ENCODE assay signal across 17 cellular contexts in the genomic region with DNA sequence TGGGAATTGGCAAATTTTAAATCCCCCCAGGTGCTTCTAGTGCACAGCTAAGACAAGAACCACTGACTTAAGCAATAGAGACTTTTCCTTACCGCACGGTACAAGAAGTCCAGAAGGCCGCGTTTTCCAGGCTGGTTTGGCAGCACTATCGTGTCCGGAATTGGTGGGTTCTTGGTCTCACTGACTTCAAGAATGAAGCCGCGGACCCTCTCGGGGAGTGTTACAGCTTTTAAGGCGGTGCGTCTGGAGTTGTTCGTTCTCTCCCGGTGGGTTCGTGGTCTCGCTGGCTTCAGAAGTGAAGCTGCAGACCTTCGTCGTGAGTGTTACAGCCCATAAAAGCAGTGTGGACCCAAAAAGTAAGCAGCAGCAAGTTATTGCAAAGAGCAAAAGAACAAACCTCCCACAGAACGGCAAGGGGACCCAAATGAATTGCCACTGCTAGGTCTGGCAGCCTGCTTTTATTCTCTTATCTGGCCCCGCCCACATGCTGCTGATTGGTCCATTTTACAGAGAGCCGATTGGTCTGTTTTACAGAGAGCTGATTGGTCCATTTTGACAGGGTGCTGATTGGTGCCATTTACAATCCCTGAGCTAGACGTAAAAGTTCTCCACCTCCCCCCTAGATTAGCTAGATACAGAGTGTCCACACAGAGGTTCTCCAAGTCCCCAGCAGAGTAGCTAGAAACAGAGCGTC.
DNase-seq lines count a peak whose midpoint lies in the region; ATAC-seq, FAIRE-seq and TF ChIP-seq lines count a peak whose summit lies in the region.
"Had no signal": no experiment of that assay in that cellular context is flagged by ENCODE, and none has a peak within 500 bp of the region (broad histone marks: within the 10 kb centered on the region; RNA-seq: fewer than 3 reads in every experiment).

No MANE protein-coding gene starts in this region.

- H3K27me3 Mint-ChIP-seq in endothelial cell (ENCODE audit: unreplicated experiment): peaks cover 2% of the 10 kb centered on the region
- peaks cover 10 to 14% of the 10 kb centered on the region in 2 donors for H3K27me3 Mint-ChIP-seq in CD4-positive, alpha-beta memory T cell

- intact Hi-C loops in HepG2 (cut with micrococcal nuclease; ENCODE audit: unreplicated experiment) (no loop called here), right lobe of liver (cut with DNase I) (no loop called here), pancreas (cut with DNase I) (no loop called here)
- intact Hi-C loops in CD4-positive, alpha-beta memory T cell (cut with micrococcal nuclease): no loop called here

- H4K20me1 ChIP-seq in HepG2 (ENCODE audit: insufficient read depth, low read length) (no peaks in the 10 kb centered on the region), Karpas-422 (ENCODE audit: insufficient read depth, low read depth, low read length) (no peaks in the 10 kb centered on the region)
- H4K20me1 ChIP-seq: BLaER1 had no signal

- H3K27ac ChIP-seq in HepG2 (ENCODE audit: extremely low read length, insufficient read depth, low read length) (no peak overlapping the region), right lobe of liver (no peak overlapping the region), Karpas-422 (ENCODE audit: low read length) (no peak overlapping the region), pancreas (no peak overlapping the region)
- no peak overlapping the region for H3K27ac ChIP-seq in CD4-positive, alpha-beta memory T cell (ENCODE audit: low read depth, low read length)
- H3K27ac ChIP-seq: A549, BLaER1, GM23248, HL-60 had no signal

- H2AFZ ChIP-seq in HepG2 (ENCODE audit: low read length): no peak overlapping the region
- H2AFZ ChIP-seq in Karpas-422 (ENCODE audit: low read length): no peak overlapping the region
- H2AFZ ChIP-seq: GM23248 had no signal

- no peak for FAIRE-seq in HepG2 (lab: Jason Lieb, UNC)
- no peak for FAIRE-seq in pancreas (lab: Jason Lieb, UNC)
- FAIRE-seq: A549, GM12878, GM18507, H54 had no signal

- no peaks in the 10 kb centered on the region for H3K4me1 Mint-ChIP-seq in endothelial cell (ENCODE audit: unreplicated experiment)
- no peaks in the 10 kb centered on the region for H3K4me1 Mint-ChIP-seq in CD4-positive, alpha-beta memory T cell

- H3K79me2 ChIP-seq in HepG2 (ENCODE audit: insufficient read depth, low read length) (no peaks in the 10 kb centered on the region), Karpas-422 (ENCODE audit: low read length) (no peaks in the 10 kb centered on the region)

- WGBS in HepG2 (ENCODE audit: low lambda C conversion rate): 73% methylated on average over 22 of the region's 22 CpGs
- WGBS in right lobe of liver (ENCODE audit: insufficient coverage, low coverage, low lambda C conversion rate, missing lambda C conversion rate): 85% methylated on average over 19 of the region's 22 CpGs
- WGBS in pancreas, 2 donors: 83 to 89% methylated on average over 22 of the region's 22 CpGs

- H3K27me3 ChIP-seq in HepG2 (ENCODE audit: control insufficient read depth in 1 of 2, insufficient read depth in 2 of 2, low read length in 2 of 2) (peaks cover 0 to 17% of the 10 kb centered on the region in 2 experiments; a peak in 2 of 5 replicates), right lobe of liver (no peaks in the 10 kb centered on the region), Karpas-422 (ENCODE audit: low read length) (no peaks in the 10 kb centered on the region), pancreas (no peaks in the 10 kb centered on the region)
- no peaks in the 10 kb centered on the region for H3K27me3 ChIP-seq in CD4-positive, alpha-beta memory T cell (ENCODE audit: insufficient read depth, low read length)
- H3K27me3 ChIP-seq: BLaER1 had no signal

- in situ Hi-C loops in HepG2 (cut with HindIII; ENCODE audit: extremely low pct_ligation_motif_present, low pct_unique_long_range_greater_than_20kb): no loop called here

- H3K9me3 ChIP-seq in HepG2 (ENCODE audit: low read length) (no peaks in the 10 kb centered on the region), right lobe of liver (no peaks in the 10 kb centered on the region), Karpas-422 (ENCODE audit: low read length) (peaks cover 5% of the 10 kb centered on the region; the same call in 1 of the 2 replicates), pancreas (no peaks in the 10 kb centered on the region)
- no peaks in the 10 kb centered on the region for H3K9me3 ChIP-seq in CD4-positive, alpha-beta memory T cell (ENCODE audit: control insufficient read depth in 1 of 2, low read length in 2 of 2)
- H3K9me3 ChIP-seq: A549 had no signal

- H3K4me1 ChIP-seq in HepG2 (ENCODE audit: insufficient read depth, low read length): no peaks in the 10 kb centered on the region
- no peaks in the 10 kb centered on the region for H3K4me1 ChIP-seq in right lobe of liver
- no peaks in the 10 kb centered on the region for H3K4me1 ChIP-seq in Karpas-422 (ENCODE audit: low read length)
- H3K4me1 ChIP-seq in CD4-positive, alpha-beta memory T cell (ENCODE audit: insufficient read depth, low read length): no peaks in the 10 kb centered on the region
- no peaks in the 10 kb centered on the region for H3K4me1 ChIP-seq in pancreas
- H3K4me1 ChIP-seq: A549 had no signal

- H3K4me3 Mint-ChIP-seq in endothelial cell (ENCODE audit: unreplicated experiment): peak overlapping the region; percentile 79
- H3K4me3 Mint-ChIP-seq in CD4-positive, alpha-beta memory T cell: no peak overlapping the region

- CTCF ChIA-PET in HepG2 (lab: Yijun Ruan, JAX; ENCODE audit: low intra/inter-chr PET ratio, low total read pairs): no interaction called here
- CTCF ChIA-PET in CD4-positive, alpha-beta memory T cell (lab: Charles Lee; ENCODE audit: partially characterized antibody): interaction anchor here (1.0 kb wide), 1 partner anchor 10 kb away, joined by 3 read pairs; no protein-coding TSS in a partner anchor

- H3K36me3 Mint-ChIP-seq in endothelial cell (ENCODE audit: low read depth, unreplicated experiment): peaks cover 7% of the 10 kb centered on the region
- H3K36me3 Mint-ChIP-seq in CD4-positive, alpha-beta memory T cell: no peaks in the 10 kb centered on the region

- no TSS peak for BruUV-seq in HepG2 (replicated peaks; lab: Mats Ljungman, UMichigan)

- no peaks in the 10 kb centered on the region for H3K9me2 ChIP-seq in Karpas-422 (replicated peaks; ENCODE audit: insufficient read depth, low read length)

- TF ChIP-seq CTCF in HepG2 (CRISPR knock-in tag; IDR thresholded peaks at IDR 0.05): no peak
- no peak for TF ChIP-seq CTCF in right lobe of liver (IDR thresholded peaks at IDR 0.05)
- no peak for TF ChIP-seq CTCF in endothelial cell (IDR thresholded peaks at IDR 0.05; ENCODE audit: unreplicated experiment)
- TF ChIP-seq CTCF in pancreas (IDR thresholded peaks at IDR 0.05): no peak

- no peak overlapping the region for H3K27ac Mint-ChIP-seq in endothelial cell (ENCODE audit: unreplicated experiment)
- H3K27ac Mint-ChIP-seq in CD4-positive, alpha-beta memory T cell: no peak overlapping the region

- H3K4me2 ChIP-seq in HepG2 (ENCODE audit: low read depth, low read length): no peak overlapping the region
- no peak overlapping the region for H3K4me2 ChIP-seq in Karpas-422 (ENCODE audit: low read depth, low read length, poor library complexity, severe bottlenecking)
- H3K4me2 ChIP-seq: A549, BLaER1 had no signal

- H3K9ac ChIP-seq in HepG2 (ENCODE audit: insufficient read depth, low read depth, low read length) (no peak overlapping the region), Karpas-422 (ENCODE audit: low read length) (no peak overlapping the region)
- H3K9ac ChIP-seq: BLaER1, GM23248 had no signal

- H3K9me3 Mint-ChIP-seq in endothelial cell (ENCODE audit: unreplicated experiment): no peaks in the 10 kb centered on the region
- no peaks in the 10 kb centered on the region for H3K9me3 Mint-ChIP-seq in CD4-positive, alpha-beta memory T cell

- DNase-seq in HepG2 (ENCODE audit: low spot score): no peak
- DNase-seq in right lobe of liver: no peak
- DNase-seq in Karpas-422: peak; percentile 42
- no peak for DNase-seq in endothelial cell (ENCODE audit: low spot score)
- peak; percentile 25 for DNase-seq in stimulated activated CD8-positive, alpha-beta memory T cell treated with anti-CD3 and anti-CD28 coated beads, Interleukin-4, amount 100 ng/mL, for 48 hours
- no peak for DNase-seq in CD4-positive, alpha-beta memory T cell
- no peak for DNase-seq in D341Med (ENCODE audit: low spot score)
- DNase-seq in pancreas: no peak
- DNase-seq: DMS 273 treated with DMSO at 0.1 percent for 48 hours, GM23248 had no signal

- no peak for TF ChIP-seq POLR2A in HepG2 (IDR thresholded peaks at IDR 0.05; ENCODE audit: insufficient read depth in 1 of 2, low read depth in 2 of 2, low read length in 2 of 2)
- TF ChIP-seq POLR2A in right lobe of liver (IDR thresholded peaks at IDR 0.05): no peak

- no peak for TF ChIP-seq EP300 in HepG2 (IDR thresholded peaks at IDR 0.05; ENCODE audit: low read depth in 2 of 2, low read length in 2 of 2)
- no peak for TF ChIP-seq EP300 in HepG2 (CRISPR knock-in tag; IDR thresholded peaks at IDR 0.05; ENCODE audit: borderline replicate concordance)

- no peak for TF ChIP-seq RAD21 in HepG2 (CRISPR knock-in tag; IDR thresholded peaks at IDR 0.05)

- POLR2A ChIA-PET in HepG2 (lab: Yijun Ruan, JAX): no interaction called here
- POLR2A ChIA-PET in CD4-positive, alpha-beta memory T cell (lab: Charles Lee; ENCODE audit: partially characterized antibody): no interaction called here

- H3K4me3 ChIP-seq in HepG2 (replicated peaks in 1 of 3; ENCODE audit: insufficient read depth in 1 of 3, low read depth in 2 of 3, low read length in 3 of 3): no peak overlapping the region
- H3K4me3 ChIP-seq in right lobe of liver: no peak overlapping the region
- H3K4me3 ChIP-seq in Karpas-422 (ENCODE audit: low read length): no peak overlapping the region
- no peak overlapping the region for H3K4me3 ChIP-seq in CD4-positive, alpha-beta memory T cell (ENCODE audit: low read length in 2 of 2)
- H3K4me3 ChIP-seq in pancreas: no peak overlapping the region
- H3K4me3 ChIP-seq: A549, BLaER1, GM12878, GM23248 had no signal

- ATAC-seq in HepG2 (no peak), right lobe of liver (no peak), pancreas (no peak)
- ATAC-seq: A549, GM12878, HCT116 had no signal

- H3K36me3 ChIP-seq in HepG2 (replicated peaks in 1 of 2; ENCODE audit: control insufficient read depth in 1 of 2, insufficient read depth in 2 of 2, low read length in 2 of 2) (no peaks in the 10 kb centered on the region), right lobe of liver (no peaks in the 10 kb centered on the region), Karpas-422 (ENCODE audit: insufficient read depth, low read length) (no peaks in the 10 kb centered on the region), pancreas (no peaks in the 10 kb centered on the region)
- H3K36me3 ChIP-seq in CD4-positive, alpha-beta memory T cell (ENCODE audit: insufficient read depth, low read length): no peaks in the 10 kb centered on the region
- H3K36me3 ChIP-seq: BLaER1 had no signal

TF ChIP-seq in HepG2, 621 proteins besides CTCF, POLR2A, EP300 and RAD21 (continues in another document):
- TF ChIP-seq NFYB (CRISPR knock-in tag; IDR thresholded peaks at IDR 0.05): peak; percentile 61

Comparison
In these comparisons a context has a peak if more than half of its experiments do, and no peak if none do; other contexts are left out.
1. DNase-seq: peak in Karpas-422 (single experiment) and stimulated activated CD8-positive, alpha-beta memory T cell treated with anti-CD3 and anti-CD28 coated beads, Interleukin-4, amount 100 ng/mL, for 48 hours (single experiment); none in HepG2 (single experiment), right lobe of liver (0 of 3), endothelial cell (single experiment), CD4-positive, alpha-beta memory T cell (0 of 5), D341Med (single experiment) and pancreas (0 of 6).